Comparison of ENCODE assay signal across 17 cellular contexts in the genomic region with DNA sequence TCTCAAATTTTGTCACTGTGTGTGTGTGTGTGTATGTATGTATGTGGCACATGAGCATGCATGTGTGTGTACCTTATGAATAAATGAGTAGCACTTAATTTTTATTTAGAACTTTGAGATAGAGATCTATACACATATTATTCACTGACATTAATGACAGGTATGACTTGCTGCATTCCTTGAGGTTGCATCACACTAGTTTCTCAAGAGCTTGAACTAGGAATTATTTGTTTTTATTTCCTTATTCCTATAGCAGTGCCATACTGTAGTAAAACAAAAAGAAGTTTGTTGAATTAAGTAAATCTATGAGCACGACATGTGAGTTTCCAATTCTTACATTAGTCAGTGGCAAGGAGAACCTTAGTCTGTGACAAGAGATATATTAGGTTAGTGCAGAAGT.
DNase-seq lines count a peak whose midpoint lies in the region; ATAC-seq and TF ChIP-seq lines count a peak whose summit lies in the region.
"Had no signal": no experiment of that assay in that cellular context is flagged by ENCODE, and none has a peak within 500 bp of the region (broad histone marks: within the 10 kb centered on the region; RNA-seq: fewer than 3 reads in every experiment).

No MANE protein-coding gene starts in this region.

- no peak for TF ChIP-seq RAD21 in IMR-90 (IDR thresholded peaks at IDR 0.05; ENCODE audit: low read length)

- TF ChIP-seq CTCF in IMR-90 (conservative IDR thresholded peaks at IDR 0.05; ENCODE audit: low read depth, low read length): no peak
- no peak for TF ChIP-seq CTCF in choroid plexus epithelial cell (conservative IDR thresholded peaks at IDR 0.05; ENCODE audit: low read depth, low read length)
- no peak for TF ChIP-seq CTCF in CD4-positive, alpha-beta T cell (IDR thresholded peaks at IDR 0.05)

- H2BK20ac ChIP-seq in IMR-90 (ENCODE audit: low read depth, low read length): no peak overlapping the region

- H3K4me3 ChIP-seq in IMR-90 (ENCODE audit: insufficient read depth, low read depth, low read length): no peak overlapping the region
- no peak overlapping the region for H3K4me3 ChIP-seq in choroid plexus epithelial cell (ENCODE audit: low read depth, low read length)
- H3K4me3 ChIP-seq: mucosa of descending colon, sigmoid colon, upper lobe of left lung had no signal

- H3K36me3 Mint-ChIP-seq in CD4-positive, alpha-beta T cell (ENCODE audit: low read depth): no peaks in the 10 kb centered on the region

- H3K4me3 Mint-ChIP-seq in CD4-positive, alpha-beta T cell: no peak overlapping the region
- H3K4me3 Mint-ChIP-seq: activated T-cell treated with anti-CD3 and anti-CD28 coated beads, Interleukin-2, amount 50 U/mL, for 72 hours had no signal

- H4K91ac ChIP-seq in IMR-90 (ENCODE audit: insufficient read depth, low read depth, low read length): no peak overlapping the region

- H2AK5ac ChIP-seq in IMR-90 (ENCODE audit: low read depth, low read length): no peak overlapping the region

- no peaks in the 10 kb centered on the region for H3K9me3 ChIP-seq in IMR-90 (ENCODE audit: control insufficient read depth, insufficient read depth, low read length)
- no peaks in the 10 kb centered on the region for H3K9me3 ChIP-seq in CD4-positive, alpha-beta T cell (ENCODE audit: control insufficient read depth, low read length)
- H3K9me3 ChIP-seq: mucosa of descending colon, sigmoid colon, upper lobe of left lung had no signal

- H3K56ac ChIP-seq in IMR-90 (ENCODE audit: extremely low read depth, insufficient read depth, low read length): no peak overlapping the region

- dilution Hi-C loops in IMR-90 (cut with HindIII; ENCODE audit: low sequenced_read_pairs, unreplicated experiment): no loop called here

- H3K79me1 ChIP-seq in IMR-90 (ENCODE audit: low read depth in 1 of 2, low read length in 2 of 2): no peaks in the 10 kb centered on the region; a peak in 1 of 4 replicates

- no peaks in the 10 kb centered on the region for H3K36me3 ChIP-seq in IMR-90 (ENCODE audit: control insufficient read depth, insufficient read depth, low read length)
- H3K36me3 ChIP-seq: sigmoid colon, upper lobe of left lung had no signal

- H3K18ac ChIP-seq in IMR-90 (ENCODE audit: low read depth, low read length): no peak overlapping the region

- H3K4me2 ChIP-seq in IMR-90 (ENCODE audit: low read depth, low read length): no peak overlapping the region; the same call in 1 of the 2 replicates

- intact Hi-C loops in IMR-90 (cut with micrococcal nuclease): no loop called here
- intact Hi-C loops in CD4-positive, alpha-beta T cell (cut with DNase I, micrococcal nuclease): no loop called here

- H3K9ac ChIP-seq in IMR-90 (ENCODE audit: low read depth, low read length): no peak overlapping the region

- no peak overlapping the region for H3K23ac ChIP-seq in IMR-90 (ENCODE audit: low read depth, low read length)

- CTCF ChIA-PET in IMR-90 (lab: Yijun Ruan, JAX): no interaction called here
- CTCF ChIA-PET in CD4-positive, alpha-beta T cell (lab: Charles Lee): no interaction called here

- H4K5ac ChIP-seq in IMR-90 (ENCODE audit: low read depth, low read length): no peak overlapping the region

- no peak overlapping the region for H2BK120ac ChIP-seq in IMR-90 (ENCODE audit: low read depth, low read length)

- H4K20me1 ChIP-seq in IMR-90 (ENCODE audit: insufficient read depth, low read length): no peaks in the 10 kb centered on the region

- ATAC-seq in IMR-90 (ENCODE audit: low read depth): peak; percentile 68
- ATAC-seq in GM21360 (IDR thresholded peaks at IDR 0.05; ENCODE audit: unreplicated experiment): no peak
- no peak for ATAC-seq in CD4-positive, alpha-beta T cell (ENCODE audit: poor library complexity)
- ATAC-seq: activated T-cell treated with anti-CD3 and anti-CD28 coated beads, Interleukin-2, amount 50 U/mL, for 72 hours; mucosa of descending colon had no signal

- peaks cover 2% of the 10 kb centered on the region for H3K4me1 ChIP-seq in IMR-90 (ENCODE audit: control insufficient read depth, insufficient read depth, low read length)

- no TSS peak for BruUV-seq in IMR-90 (replicated peaks; lab: Mats Ljungman, UMichigan)

- no peak for TF ChIP-seq POLR2A in IMR-90 (IDR thresholded peaks at IDR 0.05; ENCODE audit: low read depth, low read length)

- POLR2A ChIA-PET in IMR-90 (lab: Charles Lee; ENCODE audit: unreplicated experiment): no interaction called here
- POLR2A ChIA-PET in CD4-positive, alpha-beta T cell (lab: Charles Lee): no interaction called here

- H3K27ac Mint-ChIP-seq in CD4-positive, alpha-beta T cell: no peak overlapping the region
- H3K27ac Mint-ChIP-seq: activated T-cell treated with anti-CD3 and anti-CD28 coated beads, Interleukin-2, amount 50 U/mL, for 72 hours had no signal

- H3K14ac ChIP-seq in IMR-90 (replicated peaks; ENCODE audit: low read depth, low read length): no peak overlapping the region

- DNase-seq in ACHN (peak; percentile 16), IMR-90 (peak; percentile 61), choroid plexus epithelial cell (ENCODE audit: low read depth) (peak; percentile 79), kidney glomerular epithelial cell (lab: John Stamatoyannopoulos, UW) (peak; percentile 11), SW 1271 (lab: John Stamatoyannopoulos, UW) (no peak)
- no peak for DNase-seq in activated CD4-positive, CD25-positive, alpha-beta regulatory T cell (lab: John Stamatoyannopoulos, UW)
- DNase-seq in CD4-positive, alpha-beta T cell: no peak
- DNase-seq: activated CD4-positive, alpha-beta T cell treated with anti-CD3 and anti-CD28 coated beads, Interleukin-2, amount 50 U/mL, for 48 hours; activated T-cell treated with anti-CD3 and anti-CD28 coated beads, Interleukin-2, amount 50 U/mL, for 72 hours; head of caudate nucleus; islet precursor cell; mucosa of descending colon; NCI-H510A; nucleus accumbens; sigmoid colon; upper lobe of left lung had no signal

- no peaks in the 10 kb centered on the region for H3K27me3 Mint-ChIP-seq in CD4-positive, alpha-beta T cell

- no peak overlapping the region for H4K8ac ChIP-seq in IMR-90 (ENCODE audit: low read depth in 2 of 2, low read length in 2 of 2)

- H3K4ac ChIP-seq in IMR-90 (ENCODE audit: low read depth, low read length): no peak overlapping the region

- no peak overlapping the region for H2BK15ac ChIP-seq in IMR-90 (ENCODE audit: low read depth, low read length)

- no peaks in the 10 kb centered on the region for H3K27me3 ChIP-seq in IMR-90 (ENCODE audit: control insufficient read depth, insufficient read depth, low read length)
- no peaks in the 10 kb centered on the region for H3K27me3 ChIP-seq in CD4-positive, alpha-beta T cell (ENCODE audit: control insufficient read depth, insufficient read depth, low read length)
- H3K27me3 ChIP-seq: sigmoid colon, upper lobe of left lung had no signal

- H3K27ac ChIP-seq in IMR-90 (ENCODE audit: insufficient read depth, low read length): no peak overlapping the region
- H3K27ac ChIP-seq in CD4-positive, alpha-beta T cell (ENCODE audit: low read depth, low read length): no peak overlapping the region
- H3K27ac ChIP-seq: sigmoid colon, upper lobe of left lung had no signal

- no peak overlapping the region for H2AFZ ChIP-seq in IMR-90 (replicated peaks; ENCODE audit: low read length, poor library complexity)

- peaks cover 7% of the 10 kb centered on the region for H3K9me3 Mint-ChIP-seq in CD4-positive, alpha-beta T cell

- WGBS in IMR-90 (ENCODE audit: extremely low coverage in 2 of 2, insufficient read length in 1 of 2), 2 experiments: no CpG with 5 or more reads among the region's 1 CpG

- H3K9me1 ChIP-seq in IMR-90 (ENCODE audit: insufficient read depth, low read length): no peaks in the 10 kb centered on the region

- H2AK9ac ChIP-seq in IMR-90 (replicated peaks; ENCODE audit: low read depth, low read length, poor library complexity): no peak overlapping the region

- H3K4me1 Mint-ChIP-seq in CD4-positive, alpha-beta T cell (ENCODE audit: low read depth): no peaks in the 10 kb centered on the region

- in situ Hi-C loops in ACHN (cut with HindIII; ENCODE audit: low pct_ligation_motif_present, low pct_unique_long_range_greater_than_20kb, low sequenced_read_pairs): no loop called here
- in situ Hi-C loops in IMR-90 (cut with MboI; ENCODE audit: low sequenced_read_pairs): no loop called here

- no peak overlapping the region for H2BK5ac ChIP-seq in IMR-90 (ENCODE audit: low read depth, low read length, poor library complexity, severe bottlenecking)

TF ChIP-seq in IMR-90, 13 proteins besides CTCF, POLR2A, EP300 and RAD21:
- TF ChIP-seq MAFK (IDR thresholded peaks at IDR 0.05; ENCODE audit: low read depth, low read length): no peak
- TF ChIP-seq CEBPB (IDR thresholded peaks at IDR 0.05; ENCODE audit: low read depth, low read length): peak; percentile 89

Comparison
In these comparisons a context has a peak if more than half of its experiments do, and no peak if none do; other contexts are left out.
1. DNase-seq: peak in ACHN (single experiment), IMR-90 (single experiment), choroid plexus epithelial cell (single experiment) and kidney glomerular epithelial cell (single experiment); none in activated CD4-positive, CD25-positive, alpha-beta regulatory T cell (0 of 4), CD4-positive, alpha-beta T cell (0 of 10) and SW 1271 (0 of 2).